In the genomic region with DNA sequence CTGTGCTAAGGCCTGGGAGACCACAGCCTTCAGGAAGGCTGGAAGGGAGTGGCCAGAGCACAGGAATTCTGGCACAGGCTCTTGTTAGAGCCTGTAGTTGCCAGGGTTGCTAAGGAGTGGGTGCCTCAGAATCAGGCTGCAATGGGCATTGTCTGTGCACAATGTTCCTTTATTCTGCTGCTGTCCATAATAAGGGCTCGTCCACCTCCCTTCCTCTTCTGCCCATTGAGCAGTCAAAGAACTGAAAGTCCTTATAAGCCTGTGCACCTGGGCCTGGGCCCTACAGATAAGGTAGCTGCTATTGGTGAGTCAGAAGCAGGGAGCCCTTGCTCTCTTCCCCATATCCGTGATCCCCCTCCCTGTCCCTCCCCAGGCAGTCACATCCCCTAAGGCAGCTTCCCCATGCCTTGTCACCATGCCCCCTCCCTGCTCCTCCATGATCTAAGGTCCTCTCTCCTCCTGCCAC, we compare ENCODE assay signal across 1 cellular context.
TF ChIP-seq lines count a peak whose summit lies in the region.

No MANE protein-coding gene starts in this region.

TF ChIP-seq in K562, 482 proteins besides CTCF, POLR2A, EP300 and RAD21 (continued from another document and continues in another):
- TF ChIP-seq MYC (IDR thresholded peaks at IDR 0.05; ENCODE audit: low read depth, low read length) (peak; percentile 46; the same call in 1 of the 2 replicates), MYC (CRISPR knock-in tag; IDR thresholded peaks at IDR 0.05; ENCODE audit: borderline replicate concordance, low read depth) (no peak), ZNF518B (CRISPR knock-in tag; IDR thresholded peaks at IDR 0.05) (no peak), BCOR (IDR thresholded peaks at IDR 0.05) (peak; percentile 12; the same call in 1 of the 2 replicates), SMARCC2 (IDR thresholded peaks at IDR 0.05; ENCODE audit: low read depth) (peak; percentile 95), NR2C2 (CRISPR knock-in tag; IDR thresholded peaks at IDR 0.05) (no peak), NR2C2 (tag; IDR thresholded peaks at IDR 0.05) (no peak), DNMT1 (IDR thresholded peaks at IDR 0.05) (no peak), KDM5B (IDR thresholded peaks at IDR 0.05; ENCODE audit: insufficient replicate concordance, low read depth, low read length) (peak; percentile 36), TFE3 (CRISPR knock-in tag; IDR thresholded peaks at IDR 0.05) (no peak), TBP (optimal IDR thresholded peaks at IDR 0.05; ENCODE audit: low read depth, low read length) (peak; percentile 71), GABPA (tag; conservative IDR thresholded peaks at IDR 0.05; ENCODE audit: low read depth) (no peak), TOE1 (IDR thresholded peaks at IDR 0.05; ENCODE audit: borderline replicate concordance) (peak; percentile 44; the same call in 1 of the 2 replicates), TOE1 (CRISPR knock-in tag; IDR thresholded peaks at IDR 0.05; ENCODE audit: borderline replicate concordance, low read depth) (no peak), PHB2 (IDR thresholded peaks at IDR 0.05; ENCODE audit: low read depth) (peak; percentile 65; the same call in 1 of the 2 replicates), CBX5 (IDR thresholded peaks at IDR 0.05; ENCODE audit: borderline replicate concordance, low read depth) (no peak), NFRKB (IDR thresholded peaks at IDR 0.05; ENCODE audit: low read depth) (0 out of 2 replicates have a peak, but pooled peaks have one; percentile 44), NFE2 (IDR thresholded peaks at IDR 0.05; ENCODE audit: low read depth) (peak; percentile 72), MTA2 (IDR thresholded peaks at IDR 0.05; ENCODE audit: low read depth) (peak; percentile 92), CCNT2 (IDR thresholded peaks at IDR 0.05; ENCODE audit: borderline replicate concordance, extremely low read depth, insufficient read length, low read depth, low read length) (peak; percentile 83), TRIM24 (IDR thresholded peaks at IDR 0.05) (peak; percentile 60 to 78; a peak in 2 of 4 replicates), ZBTB17 (CRISPR knock-in tag; IDR thresholded peaks at IDR 0.05) (no peak), ZNF175 (CRISPR knock-in tag; IDR thresholded peaks at IDR 0.05; ENCODE audit: low read depth) (peak; percentile 53; the same call in 1 of the 2 replicates), ARNT (IDR thresholded peaks at IDR 0.05) (peak; percentile 38 to 77; a peak in 1 of 4 replicates), CTBP1 (IDR thresholded peaks at IDR 0.05; ENCODE audit: borderline replicate concordance) (peak; percentile 94)
- TF ChIP-seq, protein P1, sequence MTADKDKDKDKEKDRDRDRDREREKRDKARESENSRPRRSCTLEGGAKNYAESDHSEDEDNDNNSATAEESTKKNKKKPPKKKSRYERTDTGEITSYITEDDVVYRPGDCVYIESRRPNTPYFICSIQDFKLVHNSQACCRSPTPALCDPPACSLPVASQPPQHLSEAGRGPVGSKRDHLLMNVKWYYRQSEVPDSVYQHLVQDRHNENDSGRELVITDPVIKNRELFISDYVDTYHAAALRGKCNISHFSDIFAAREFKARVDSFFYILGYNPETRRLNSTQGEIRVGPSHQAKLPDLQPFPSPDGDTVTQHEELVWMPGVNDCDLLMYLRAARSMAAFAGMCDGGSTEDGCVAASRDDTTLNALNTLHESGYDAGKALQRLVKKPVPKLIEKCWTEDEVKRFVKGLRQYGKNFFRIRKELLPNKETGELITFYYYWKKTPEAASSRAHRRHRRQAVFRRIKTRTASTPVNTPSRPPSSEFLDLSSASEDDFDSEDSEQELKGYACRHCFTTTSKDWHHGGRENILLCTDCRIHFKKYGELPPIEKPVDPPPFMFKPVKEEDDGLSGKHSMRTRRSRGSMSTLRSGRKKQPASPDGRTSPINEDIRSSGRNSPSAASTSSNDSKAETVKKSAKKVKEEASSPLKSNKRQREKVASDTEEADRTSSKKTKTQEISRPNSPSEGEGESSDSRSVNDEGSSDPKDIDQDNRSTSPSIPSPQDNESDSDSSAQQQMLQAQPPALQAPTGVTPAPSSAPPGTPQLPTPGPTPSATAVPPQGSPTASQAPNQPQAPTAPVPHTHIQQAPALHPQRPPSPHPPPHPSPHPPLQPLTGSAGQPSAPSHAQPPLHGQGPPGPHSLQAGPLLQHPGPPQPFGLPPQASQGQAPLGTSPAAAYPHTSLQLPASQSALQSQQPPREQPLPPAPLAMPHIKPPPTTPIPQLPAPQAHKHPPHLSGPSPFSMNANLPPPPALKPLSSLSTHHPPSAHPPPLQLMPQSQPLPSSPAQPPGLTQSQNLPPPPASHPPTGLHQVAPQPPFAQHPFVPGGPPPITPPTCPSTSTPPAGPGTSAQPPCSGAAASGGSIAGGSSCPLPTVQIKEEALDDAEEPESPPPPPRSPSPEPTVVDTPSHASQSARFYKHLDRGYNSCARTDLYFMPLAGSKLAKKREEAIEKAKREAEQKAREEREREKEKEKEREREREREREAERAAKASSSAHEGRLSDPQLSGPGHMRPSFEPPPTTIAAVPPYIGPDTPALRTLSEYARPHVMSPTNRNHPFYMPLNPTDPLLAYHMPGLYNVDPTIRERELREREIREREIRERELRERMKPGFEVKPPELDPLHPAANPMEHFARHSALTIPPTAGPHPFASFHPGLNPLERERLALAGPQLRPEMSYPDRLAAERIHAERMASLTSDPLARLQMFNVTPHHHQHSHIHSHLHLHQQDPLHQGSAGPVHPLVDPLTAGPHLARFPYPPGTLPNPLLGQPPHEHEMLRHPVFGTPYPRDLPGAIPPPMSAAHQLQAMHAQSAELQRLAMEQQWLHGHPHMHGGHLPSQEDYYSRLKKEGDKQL (CRISPR knock-in tag; IDR thresholded peaks at IDR 0.05; ENCODE audit: borderline replicate concordance): no peak
- TF ChIP-seq, protein P2, sequence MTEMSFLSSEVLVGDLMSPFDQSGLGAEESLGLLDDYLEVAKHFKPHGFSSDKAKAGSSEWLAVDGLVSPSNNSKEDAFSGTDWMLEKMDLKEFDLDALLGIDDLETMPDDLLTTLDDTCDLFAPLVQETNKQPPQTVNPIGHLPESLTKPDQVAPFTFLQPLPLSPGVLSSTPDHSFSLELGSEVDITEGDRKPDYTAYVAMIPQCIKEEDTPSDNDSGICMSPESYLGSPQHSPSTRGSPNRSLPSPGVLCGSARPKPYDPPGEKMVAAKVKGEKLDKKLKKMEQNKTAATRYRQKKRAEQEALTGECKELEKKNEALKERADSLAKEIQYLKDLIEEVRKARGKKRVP (CRISPR knock-in tag; IDR thresholded peaks at IDR 0.05): 0 out of 2 replicates have a peak, but pooled peaks have one; percentile 19
- TF ChIP-seq, protein P3, sequence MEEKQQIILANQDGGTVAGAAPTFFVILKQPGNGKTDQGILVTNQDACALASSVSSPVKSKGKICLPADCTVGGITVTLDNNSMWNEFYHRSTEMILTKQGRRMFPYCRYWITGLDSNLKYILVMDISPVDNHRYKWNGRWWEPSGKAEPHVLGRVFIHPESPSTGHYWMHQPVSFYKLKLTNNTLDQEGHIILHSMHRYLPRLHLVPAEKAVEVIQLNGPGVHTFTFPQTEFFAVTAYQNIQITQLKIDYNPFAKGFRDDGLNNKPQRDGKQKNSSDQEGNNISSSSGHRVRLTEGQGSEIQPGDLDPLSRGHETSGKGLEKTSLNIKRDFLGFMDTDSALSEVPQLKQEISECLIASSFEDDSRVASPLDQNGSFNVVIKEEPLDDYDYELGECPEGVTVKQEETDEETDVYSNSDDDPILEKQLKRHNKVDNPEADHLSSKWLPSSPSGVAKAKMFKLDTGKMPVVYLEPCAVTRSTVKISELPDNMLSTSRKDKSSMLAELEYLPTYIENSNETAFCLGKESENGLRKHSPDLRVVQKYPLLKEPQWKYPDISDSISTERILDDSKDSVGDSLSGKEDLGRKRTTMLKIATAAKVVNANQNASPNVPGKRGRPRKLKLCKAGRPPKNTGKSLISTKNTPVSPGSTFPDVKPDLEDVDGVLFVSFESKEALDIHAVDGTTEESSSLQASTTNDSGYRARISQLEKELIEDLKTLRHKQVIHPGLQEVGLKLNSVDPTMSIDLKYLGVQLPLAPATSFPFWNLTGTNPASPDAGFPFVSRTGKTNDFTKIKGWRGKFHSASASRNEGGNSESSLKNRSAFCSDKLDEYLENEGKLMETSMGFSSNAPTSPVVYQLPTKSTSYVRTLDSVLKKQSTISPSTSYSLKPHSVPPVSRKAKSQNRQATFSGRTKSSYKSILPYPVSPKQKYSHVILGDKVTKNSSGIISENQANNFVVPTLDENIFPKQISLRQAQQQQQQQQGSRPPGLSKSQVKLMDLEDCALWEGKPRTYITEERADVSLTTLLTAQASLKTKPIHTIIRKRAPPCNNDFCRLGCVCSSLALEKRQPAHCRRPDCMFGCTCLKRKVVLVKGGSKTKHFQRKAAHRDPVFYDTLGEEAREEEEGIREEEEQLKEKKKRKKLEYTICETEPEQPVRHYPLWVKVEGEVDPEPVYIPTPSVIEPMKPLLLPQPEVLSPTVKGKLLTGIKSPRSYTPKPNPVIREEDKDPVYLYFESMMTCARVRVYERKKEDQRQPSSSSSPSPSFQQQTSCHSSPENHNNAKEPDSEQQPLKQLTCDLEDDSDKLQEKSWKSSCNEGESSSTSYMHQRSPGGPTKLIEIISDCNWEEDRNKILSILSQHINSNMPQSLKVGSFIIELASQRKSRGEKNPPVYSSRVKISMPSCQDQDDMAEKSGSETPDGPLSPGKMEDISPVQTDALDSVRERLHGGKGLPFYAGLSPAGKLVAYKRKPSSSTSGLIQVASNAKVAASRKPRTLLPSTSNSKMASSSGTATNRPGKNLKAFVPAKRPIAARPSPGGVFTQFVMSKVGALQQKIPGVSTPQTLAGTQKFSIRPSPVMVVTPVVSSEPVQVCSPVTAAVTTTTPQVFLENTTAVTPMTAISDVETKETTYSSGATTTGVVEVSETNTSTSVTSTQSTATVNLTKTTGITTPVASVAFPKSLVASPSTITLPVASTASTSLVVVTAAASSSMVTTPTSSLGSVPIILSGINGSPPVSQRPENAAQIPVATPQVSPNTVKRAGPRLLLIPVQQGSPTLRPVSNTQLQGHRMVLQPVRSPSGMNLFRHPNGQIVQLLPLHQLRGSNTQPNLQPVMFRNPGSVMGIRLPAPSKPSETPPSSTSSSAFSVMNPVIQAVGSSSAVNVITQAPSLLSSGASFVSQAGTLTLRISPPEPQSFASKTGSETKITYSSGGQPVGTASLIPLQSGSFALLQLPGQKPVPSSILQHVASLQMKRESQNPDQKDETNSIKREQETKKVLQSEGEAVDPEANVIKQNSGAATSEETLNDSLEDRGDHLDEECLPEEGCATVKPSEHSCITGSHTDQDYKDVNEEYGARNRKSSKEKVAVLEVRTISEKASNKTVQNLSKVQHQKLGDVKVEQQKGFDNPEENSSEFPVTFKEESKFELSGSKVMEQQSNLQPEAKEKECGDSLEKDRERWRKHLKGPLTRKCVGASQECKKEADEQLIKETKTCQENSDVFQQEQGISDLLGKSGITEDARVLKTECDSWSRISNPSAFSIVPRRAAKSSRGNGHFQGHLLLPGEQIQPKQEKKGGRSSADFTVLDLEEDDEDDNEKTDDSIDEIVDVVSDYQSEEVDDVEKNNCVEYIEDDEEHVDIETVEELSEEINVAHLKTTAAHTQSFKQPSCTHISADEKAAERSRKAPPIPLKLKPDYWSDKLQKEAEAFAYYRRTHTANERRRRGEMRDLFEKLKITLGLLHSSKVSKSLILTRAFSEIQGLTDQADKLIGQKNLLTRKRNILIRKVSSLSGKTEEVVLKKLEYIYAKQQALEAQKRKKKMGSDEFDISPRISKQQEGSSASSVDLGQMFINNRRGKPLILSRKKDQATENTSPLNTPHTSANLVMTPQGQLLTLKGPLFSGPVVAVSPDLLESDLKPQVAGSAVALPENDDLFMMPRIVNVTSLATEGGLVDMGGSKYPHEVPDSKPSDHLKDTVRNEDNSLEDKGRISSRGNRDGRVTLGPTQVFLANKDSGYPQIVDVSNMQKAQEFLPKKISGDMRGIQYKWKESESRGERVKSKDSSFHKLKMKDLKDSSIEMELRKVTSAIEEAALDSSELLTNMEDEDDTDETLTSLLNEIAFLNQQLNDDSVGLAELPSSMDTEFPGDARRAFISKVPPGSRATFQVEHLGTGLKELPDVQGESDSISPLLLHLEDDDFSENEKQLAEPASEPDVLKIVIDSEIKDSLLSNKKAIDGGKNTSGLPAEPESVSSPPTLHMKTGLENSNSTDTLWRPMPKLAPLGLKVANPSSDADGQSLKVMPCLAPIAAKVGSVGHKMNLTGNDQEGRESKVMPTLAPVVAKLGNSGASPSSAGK (IDR thresholded peaks at IDR 0.05): no peak
